In genomic region chr2:47033102-47033880, GRCh38 we compare ENCODE assay signal across 7 cellular contexts.
DNase-seq lines count a peak whose midpoint lies in the region; ATAC-seq, FAIRE-seq and TF ChIP-seq lines count a peak whose summit lies in the region.

No MANE protein-coding gene starts in this region.

- H3K4me1 ChIP-seq in keratinocyte (ENCODE audit: control insufficient read depth, extremely low read depth, insufficient read depth, low read length) = peaks cover 52% of the 10 kb centered on the region
- peaks cover 27 to 78% (median 59%) of the 10 kb centered on the region in 4 donors for H3K4me1 ChIP-seq in stomach

- TF ChIP-seq CTCF in HL-60 (IDR thresholded peaks at IDR 0.05; ENCODE audit: insufficient read depth, low read length) = no peak
- no peak for TF ChIP-seq CTCF in keratinocyte (optimal IDR thresholded peaks at IDR 0.05 in 1 of 3, IDR thresholded peaks at IDR 0.05 in 1 of 3, conservative IDR thresholded peaks at IDR 0.05 in 1 of 3; ENCODE audit: extremely low read depth in 1 of 3, insufficient read depth in 2 of 3, low read length in 3 of 3)
- TF ChIP-seq CTCF in stomach (IDR thresholded peaks at IDR 0.05) = no peak

- H3K36me3 ChIP-seq in keratinocyte (ENCODE audit: control insufficient read depth in 2 of 2, extremely low read depth in 1 of 2, insufficient read depth in 2 of 2, low read length in 2 of 2) = peaks cover 4 to 26% of the 10 kb centered on the region in 2 experiments
- peaks cover 11 to 54% (median 45%) of the 10 kb centered on the region in 4 donors for H3K36me3 ChIP-seq in stomach

- DNase-seq in HL-60 (ENCODE audit: low read depth in 1 of 2, low spot score in 1 of 2) = no peak
- no peak for DNase-seq in keratinocyte (ENCODE audit: low read depth, low spot score)
- no peak for DNase-seq in stomach
- DNase-seq in NCI-H774 (lab: John Stamatoyannopoulos, UW) = no peak
- DNase-seq in amniotic stem cell (lab: John Stamatoyannopoulos, UW) = no peak

- H3K4me3 ChIP-seq in HL-60 (replicated peaks; ENCODE audit: insufficient read depth, low read length) (no peak overlapping the region), keratinocyte (ENCODE audit: control insufficient read depth in 2 of 3, extremely low read depth in 1 of 3, insufficient read depth in 2 of 3, low read depth in 1 of 3, low read length in 3 of 3) (peak overlapping the region in 2 of 3 experiments; percentile 30 to 35), stomach (no peak overlapping the region)

- no peak overlapping the region for H2AFZ ChIP-seq in keratinocyte (ENCODE audit: control insufficient read depth, low read length)

- dilution Hi-C loops in keratinocyte (cut with MboI; ENCODE audit: extremely low pct_ligation_motif_present, low sequenced_read_pairs) = no loop called here

- H3K27ac ChIP-seq in HL-60 (replicated peaks) (peak overlapping the region; percentile 61; the same call in 1 of the 2 replicates), keratinocyte (ENCODE audit: control insufficient read depth, insufficient read depth, low read length) (peak overlapping the region; percentile 98), stomach (peak overlapping the region; percentile 75 to 95 (median 87))

- intact Hi-C loops in stomach (cut with DNase I; ENCODE audit: low total_unique reads) = no loop called here

- no peaks in the 10 kb centered on the region for H4K20me1 ChIP-seq in keratinocyte (ENCODE audit: control insufficient read depth, extremely low read depth, insufficient read depth, low read length)

- TF ChIP-seq EP300 in stomach (IDR thresholded peaks at IDR 0.05) = no peak

- no peaks in the 10 kb centered on the region for H3K79me2 ChIP-seq in keratinocyte (ENCODE audit: control insufficient read depth, insufficient read depth, low read length)

- FAIRE-seq in keratinocyte (lab: Jason Lieb, UNC) = no peak

- H3K9ac ChIP-seq in keratinocyte (ENCODE audit: control insufficient read depth, extremely low read depth, insufficient read depth, low read length) = peak overlapping the region; percentile 88

- no peak for TF ChIP-seq POLR2A in stomach (IDR thresholded peaks at IDR 0.05)

- no peaks in the 10 kb centered on the region for H3K9me1 ChIP-seq in keratinocyte (ENCODE audit: control insufficient read depth, extremely low read depth, insufficient read depth, low read length)

- 53 to 73% (median 60%) methylated on average over 12 of the region's 12 CpGs for WGBS in stomach, 5 donors

- H3K9me3 ChIP-seq in keratinocyte (ENCODE audit: control insufficient read depth, low read depth, low read length) (no peaks in the 10 kb centered on the region), stomach (no peaks in the 10 kb centered on the region)

- ATAC-seq in SK-N-SH treated with all-trans-retinoic acid at 6 μM for 48 hours (peak; percentile 3; the same call in 1 of the 3 replicates), GM21390 (IDR thresholded peaks at IDR 0.05; ENCODE audit: unreplicated experiment) (no peak)

- no peaks in the 10 kb centered on the region for H3K27me3 ChIP-seq in HL-60 (ENCODE audit: insufficient read depth, poor library complexity, severe bottlenecking)
- H3K27me3 ChIP-seq in keratinocyte (ENCODE audit: control insufficient read depth, extremely low read depth, insufficient read depth, low read length) = no peaks in the 10 kb centered on the region
- H3K27me3 ChIP-seq in stomach = no peaks in the 10 kb centered on the region

- peak overlapping the region; percentile 76 for H3K4me2 ChIP-seq in keratinocyte (ENCODE audit: control insufficient read depth, extremely low read depth, insufficient read depth, low read depth, low read length)

TF ChIP-seq in SK-N-SH treated with all-trans-retinoic acid at 6 μM for 48 hours, 23 proteins besides CTCF, POLR2A, EP300 and RAD21 (continues in another document):
- TF ChIP-seq ESRRG (CRISPR knock-in tag; IDR thresholded peaks at IDR 0.05) (0 out of 2 replicates have a peak, but pooled peaks have one; percentile 16), ISL1 (CRISPR knock-in tag; IDR thresholded peaks at IDR 0.05) (peak; percentile 47; the same call in 1 of the 2 replicates), BACH2 (CRISPR knock-in tag; IDR thresholded peaks at IDR 0.05; ENCODE audit: borderline replicate concordance) (no peak), ZNF565 (CRISPR knock-in tag; conservative IDR thresholded peaks at IDR 0.05; ENCODE audit: low read depth) (no peak), RARB (CRISPR knock-in tag; IDR thresholded peaks at IDR 0.05) (no peak), OSR1 (CRISPR knock-in tag; IDR thresholded peaks at IDR 0.05) (no peak), CSDC2 (CRISPR knock-in tag; IDR thresholded peaks at IDR 0.05) (peak; percentile 86), TOX (CRISPR knock-in tag; IDR thresholded peaks at IDR 0.05; ENCODE audit: borderline replicate concordance) (no peak), ZFP3 (CRISPR knock-in tag; IDR thresholded peaks at IDR 0.05) (peak; percentile 75), ZNF70 (CRISPR knock-in tag; IDR thresholded peaks at IDR 0.05) (peak; percentile 8; the same call in 1 of the 2 replicates), PATZ1 (CRISPR knock-in tag; IDR thresholded peaks at IDR 0.05; ENCODE audit: borderline replicate concordance) (peak; percentile 61; the same call in 1 of the 2 replicates), CSRNP3 (CRISPR knock-in tag; IDR thresholded peaks at IDR 0.05) (no peak), TCF4 (CRISPR knock-in tag; IDR thresholded peaks at IDR 0.05; ENCODE audit: borderline replicate concordance) (peak; percentile 62; the same call in 1 of the 2 replicates), SNAI2 (CRISPR knock-in tag; IDR thresholded peaks at IDR 0.05) (peak; percentile 61; the same call in 1 of the 2 replicates), GLIS3 (CRISPR knock-in tag; IDR thresholded peaks at IDR 0.05) (peak; percentile 21; the same call in 1 of the 2 replicates), ZC3H10 (CRISPR knock-in tag; IDR thresholded peaks at IDR 0.05) (no peak)
- TF ChIP-seq, protein P1, sequence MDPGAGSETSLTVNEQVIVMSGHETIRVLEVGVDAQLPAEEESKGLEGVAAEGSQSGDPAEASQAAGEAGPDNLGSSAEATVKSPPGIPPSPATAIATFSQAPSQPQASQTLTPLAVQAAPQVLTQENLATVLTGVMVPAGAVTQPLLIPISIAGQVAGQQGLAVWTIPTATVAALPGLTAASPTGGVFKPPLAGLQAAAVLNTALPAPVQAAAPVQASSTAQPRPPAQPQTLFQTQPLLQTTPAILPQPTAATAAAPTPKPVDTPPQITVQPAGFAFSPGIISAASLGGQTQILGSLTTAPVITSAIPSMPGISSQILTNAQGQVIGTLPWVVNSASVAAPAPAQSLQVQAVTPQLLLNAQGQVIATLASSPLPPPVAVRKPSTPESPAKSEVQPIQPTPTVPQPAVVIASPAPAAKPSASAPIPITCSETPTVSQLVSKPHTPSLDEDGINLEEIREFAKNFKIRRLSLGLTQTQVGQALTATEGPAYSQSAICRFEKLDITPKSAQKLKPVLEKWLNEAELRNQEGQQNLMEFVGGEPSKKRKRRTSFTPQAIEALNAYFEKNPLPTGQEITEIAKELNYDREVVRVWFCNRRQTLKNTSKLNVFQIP (CRISPR knock-in tag; IDR thresholded peaks at IDR 0.05; ENCODE audit: borderline replicate concordance, low read depth) = no peak

Comparison
In these comparisons a context has a peak if more than half of its experiments do, and no peak if none do; other contexts are left out.
1. H3K4me3 ChIP-seq: peak in keratinocyte (2 of 3); none in HL-60 (single experiment) and stomach (0 of 4).
2. Peak in every context shown above with its lines, with median percentiles within 50 percentile points of each other: H3K27ac ChIP-seq.